8 cellular contexts compared by ENCODE assay signal in the genomic region with DNA sequence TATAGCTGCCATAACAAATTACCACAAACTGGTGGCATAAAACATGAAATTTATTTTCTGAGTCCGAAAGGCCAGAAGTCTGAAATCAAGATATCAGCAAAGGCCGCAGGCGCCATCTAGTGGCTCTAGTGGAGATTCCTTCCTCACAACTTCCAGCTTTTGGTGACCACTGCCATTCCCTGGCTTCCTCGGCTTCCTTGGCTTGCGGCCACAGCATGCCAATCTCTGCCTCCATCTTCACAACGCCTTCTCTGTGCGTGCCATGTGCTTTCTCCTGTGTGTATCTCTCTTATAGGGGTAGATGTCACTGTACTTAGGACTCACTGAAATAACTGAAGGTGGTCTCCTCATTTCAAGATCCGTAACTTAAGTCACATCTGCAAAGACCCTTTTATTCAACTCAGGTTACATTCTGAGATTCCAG. TPM values are rescaled to one million over a fixed set of nuclear protein-coding genes. Genes with fewer than 3 reads are reported as not detected.
DNase-seq lines count a peak whose midpoint lies in the region; ATAC-seq, FAIRE-seq and TF ChIP-seq lines count a peak whose summit lies in the region.

No MANE protein-coding gene starts in this region.

- H2BK12ac ChIP-seq in neuronal stem cell (ENCODE audit: low read length) = no peak overlapping the region

- H3K79me1 ChIP-seq in neuronal stem cell (ENCODE audit: low read depth, low read length) = no peaks in the 10 kb centered on the region

- WGBS in neuronal stem cell (ENCODE audit: extremely low coverage in 2 of 2, insufficient read length in 2 of 2, insufficient replicate concordance in 1 of 2), 2 donors = no CpG with 5 or more reads among the region's 8 CpGs
- WGBS in tibial nerve, 2 donors = 15 to 16% methylated on average over 8 of the region's 8 CpGs

- H3K4me3 ChIP-seq in Panc1 (ENCODE audit: low read depth in 2 of 2, low read length in 2 of 2) = no peak overlapping the region
- no peak overlapping the region for H3K4me3 ChIP-seq in fibroblast of the aortic adventitia (ENCODE audit: low read depth, low read length)
- H3K4me3 ChIP-seq in neuronal stem cell (ENCODE audit: low read length in 2 of 2) = no peak overlapping the region
- H3K4me3 ChIP-seq in tibial nerve = no peak overlapping the region

- no peaks in the 10 kb centered on the region for H3K36me3 ChIP-seq in Panc1 (ENCODE audit: control insufficient read depth, insufficient read depth, low read length)
- H3K36me3 ChIP-seq in neuronal stem cell (replicated peaks in 1 of 2; ENCODE audit: control insufficient read depth in 2 of 2, insufficient read depth in 2 of 2, low read length in 2 of 2) = no peaks in the 10 kb centered on the region
- H3K36me3 ChIP-seq in tibial nerve = no peaks in the 10 kb centered on the region

- DNase-seq in KBM-7 = peak; percentile 74
- peak; percentile 36 for DNase-seq in Panc1 (ENCODE audit: low read depth, low spot score)
- DNase-seq in activated T-cell treated with anti-CD3 and anti-CD28 coated beads, Interleukin-2, amount 50 U/mL, for 48 hours = peak; percentile 70 to 75
- DNase-seq in fibroblast of the aortic adventitia (ENCODE audit: low read depth) = peak; percentile 88
- peak; percentile 78 for DNase-seq in neuronal stem cell (ENCODE audit: low spot score)
- DNase-seq in tibial nerve (ENCODE audit: low spot score in 2 of 2) = peak in 1 of 2 donors; percentile 66
- DNase-seq in cerebellar nuclear complex (lab: John Stamatoyannopoulos, UW) = no peak

- CTCF ChIA-PET in Panc1 (lab: Charles Lee) = interaction anchor here (0.7 to 1.7 kb wide), 4 partner anchors 33 to 438 kb away, joined by 3 to 10 read pairs (median 4); no protein-coding TSS in a partner anchor

- no peak overlapping the region for H3K23ac ChIP-seq in neuronal stem cell (ENCODE audit: low read depth, low read length, poor library complexity)

- FAIRE-seq in G401.6 (lab: Jason Lieb, UNC) = peak; percentile 82

- H2BK15ac ChIP-seq in neuronal stem cell (ENCODE audit: low read length) = no peak overlapping the region

- no peak overlapping the region for H3K18ac ChIP-seq in neuronal stem cell (ENCODE audit: low read length)

- intact Hi-C loops in Panc1 (cut with micrococcal nuclease; ENCODE audit: unreplicated experiment) = loop anchor here (1.0 kb wide), 2 partner anchors 71 to 438 kb away; no protein-coding TSS in a partner anchor

- TF ChIP-seq EP300 in tibial nerve (IDR thresholded peaks at IDR 0.05) = no peak

- H3K4me1 ChIP-seq in Panc1 (ENCODE audit: control insufficient read depth, insufficient read depth, low read length) (no peaks in the 10 kb centered on the region), neuronal stem cell (ENCODE audit: control insufficient read depth in 2 of 2, insufficient read depth in 1 of 2, low read depth in 1 of 2, low read length in 2 of 2) (no peaks in the 10 kb centered on the region), tibial nerve (no peaks in the 10 kb centered on the region)

- no peak overlapping the region for H2BK120ac ChIP-seq in neuronal stem cell (ENCODE audit: low read depth, low read length)

- no peaks in the 10 kb centered on the region for H3K9me3 ChIP-seq in Panc1 (ENCODE audit: control insufficient read depth, insufficient read depth, low read depth, low read length)
- peaks cover 4 to 7% of the 10 kb centered on the region in 2 donors for H3K9me3 ChIP-seq in neuronal stem cell (replicated peaks in 1 of 2; ENCODE audit: control insufficient read depth in 2 of 2, insufficient read depth in 1 of 2, low read depth in 1 of 2, low read length in 2 of 2)
- H3K9me3 ChIP-seq in tibial nerve = peaks cover 0 to 5% (median 0%) of the 10 kb centered on the region in 4 donors

- no peak overlapping the region for H3K4ac ChIP-seq in neuronal stem cell (ENCODE audit: low read length)

- peaks cover 7% of the 10 kb centered on the region for H3K27me3 ChIP-seq in Panc1 (ENCODE audit: control insufficient read depth, insufficient read depth, low read length)
- peaks cover 0 to 2% (median 0%) of the 10 kb centered on the region in 3 experiments for H3K27me3 ChIP-seq in neuronal stem cell (ENCODE audit: control insufficient read depth in 3 of 3, insufficient read depth in 3 of 3, low read depth in 1 of 3, low read length in 3 of 3)
- H3K27me3 ChIP-seq in tibial nerve = no peaks in the 10 kb centered on the region

- no peak overlapping the region for H4K91ac ChIP-seq in neuronal stem cell (ENCODE audit: low read depth, low read length, poor library complexity)

- H2AFZ ChIP-seq in neuronal stem cell (ENCODE audit: low read length) = no peak overlapping the region

- H3K14ac ChIP-seq in neuronal stem cell (ENCODE audit: low read length) = no peak overlapping the region

- POLR2A ChIA-PET in Panc1 (lab: Charles Lee) = no interaction called here

- no peak overlapping the region for H3K9ac ChIP-seq in neuronal stem cell (ENCODE audit: low read depth, low read length, poor library complexity)

- in situ Hi-C loops in KBM-7 (cut with MboI; ENCODE audit: low pct_unique_long_range_greater_than_20kb, low sequenced_read_pairs) (no loop called here), Panc1 (cut with HindIII; ENCODE audit: low pct_unique_long_range_greater_than_20kb, low sequenced_read_pairs) (no loop called here)

- no peak overlapping the region for H4K8ac ChIP-seq in neuronal stem cell (ENCODE audit: low read depth, low read length)

- no peak for TF ChIP-seq POLR2A in tibial nerve (IDR thresholded peaks at IDR 0.05)

- H2AK5ac ChIP-seq in neuronal stem cell (ENCODE audit: low read depth, low read length) = no peak overlapping the region

- TF ChIP-seq CTCF in Panc1 (IDR thresholded peaks at IDR 0.05) = peak; percentile 95
- TF ChIP-seq CTCF in fibroblast of the aortic adventitia (IDR thresholded peaks at IDR 0.05; ENCODE audit: insufficient read depth, low read length) = peak; percentile 88
- TF ChIP-seq CTCF in tibial nerve (IDR thresholded peaks at IDR 0.05) = peak; percentile 74 to 87 (median 83)

- ATAC-seq in Panc1 = peak; percentile 85

- H3K4me2 ChIP-seq in neuronal stem cell (ENCODE audit: insufficient read depth, low read length, poor library complexity, severe bottlenecking) = no peak overlapping the region

- no TSS peak for BruUV-seq in Panc1 (replicated peaks; lab: Mats Ljungman, UMichigan)

- H3K27ac ChIP-seq in Panc1 (ENCODE audit: low read length) (no peak overlapping the region), neuronal stem cell (replicated peaks; ENCODE audit: low read length) (no peak overlapping the region), tibial nerve (no peak overlapping the region)

- no peak overlapping the region for H2BK5ac ChIP-seq in neuronal stem cell (ENCODE audit: low read length)

RNA-seq across cellular contexts. Expression of a gene that starts 5.4 kb away (rescaled TPM):
- 24.3 TPM for total RNA-seq in Panc1 (2021; ENCODE audit: unreplicated experiment)
- polyA plus RNA-seq in Panc1 (2012; ENCODE audit: insufficient read length) = 12.9 TPM
- total RNA-seq in fibroblast of the aortic adventitia (ENCODE audit: low replicate concordance) = 18.5 and 35.2 TPM in 2 replicates
- polyA plus RNA-seq in neuronal stem cell (2013, experiment 1 of 2) = 5.6 TPM
- polyA plus RNA-seq in neuronal stem cell (2013, experiment 2 of 2) = 5.9 TPM
- total RNA-seq in tibial nerve = 10 to 100 TPM; 23.2 to 30.0 (median 29.6) TPM

Comparison
In these comparisons a context has a peak if more than half of its experiments do, and no peak if none do; other contexts are left out.
1. DNase-seq: peak in KBM-7 (single experiment), Panc1 (single experiment), activated T-cell treated with anti-CD3 and anti-CD28 coated beads, Interleukin-2, amount 50 U/mL, for 48 hours (2 of 2), fibroblast of the aortic adventitia (single experiment) and neuronal stem cell (single experiment); none in cerebellar nuclear complex (0 of 2).
2. Peak in every context shown above with its lines, with median percentiles within 50 percentile points of each other: CTCF ChIP-seq.